21 cellular contexts compared by ENCODE assay signal in the genomic region with DNA sequence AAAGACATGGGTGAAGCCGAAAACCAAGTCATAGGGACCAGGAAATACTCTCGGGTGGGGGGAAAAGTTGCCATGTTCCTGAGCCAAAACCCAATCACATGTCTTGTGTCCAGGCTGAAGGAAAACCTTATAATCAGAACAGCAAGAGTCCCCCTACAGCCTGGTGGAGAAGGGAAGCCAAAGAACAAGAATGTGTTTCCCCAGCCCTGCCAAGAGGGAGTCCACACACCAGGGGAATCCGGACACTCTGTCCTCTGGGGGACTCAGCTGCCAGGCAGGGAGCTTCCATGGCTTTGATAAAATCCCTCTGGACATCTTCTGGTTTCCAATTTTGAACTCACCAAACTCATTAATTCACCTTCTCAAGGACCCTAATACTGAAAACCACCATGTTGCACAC.
"Had no signal": no experiment of that assay in that cellular context is flagged by ENCODE, and none has a peak within 500 bp of the region (broad histone marks: within the 10 kb centered on the region; RNA-seq: fewer than 3 reads in every experiment).

No MANE protein-coding gene starts in this region.

- H3K27ac ChIP-seq: colonic mucosa, epithelial cell of prostate, esophagus squamous epithelium, gastrocnemius medialis, heart right ventricle, left ventricle myocardium inferior, lower lobe of right lung had no signal

- DNase-seq: colonic mucosa; cortex of kidney; effector CD8-positive, alpha-beta T cell; effector memory CD8-positive, alpha-beta T cell; endodermal cell; erythroblast; esophagus squamous epithelium; foreskin melanocyte; gastrocnemius medialis; glutamatergic neuron; head of caudate nucleus; heart right ventricle; hippocampal formation; left colon; left ventricle myocardium inferior; lower lobe of right lung; mesenchymal stem cell; mucosa of descending colon; naive B cell had no signal

- H3K4me3 ChIP-seq: colonic mucosa, esophagus squamous epithelium, gastrocnemius medialis, heart right ventricle, left ventricle myocardium inferior, lower lobe of right lung, mucosa of descending colon had no signal

- H3K9me3 ChIP-seq: colonic mucosa, esophagus squamous epithelium, gastrocnemius medialis, heart right ventricle, left ventricle myocardium inferior, lower lobe of right lung, mucosa of descending colon had no signal

- H3K4me1 ChIP-seq: colonic mucosa, lower lobe of right lung had no signal

- ATAC-seq: effector memory CD8-positive, alpha-beta T cell; esophagus mucosa; gastrocnemius medialis; left colon; lower lobe of right lung; mucosa of descending colon had no signal

- H3K36me3 ChIP-seq: colonic mucosa, esophagus squamous epithelium, gastrocnemius medialis, heart right ventricle, left ventricle myocardium inferior, lower lobe of right lung had no signal

- H3K27me3 ChIP-seq: colonic mucosa, esophagus squamous epithelium, gastrocnemius medialis, heart right ventricle had no signal
